ENCODE assay signal across 8 cellular contexts in genomic region chr19:20776083-20777076, GRCh38. TPM values are rescaled to one million over a fixed set of nuclear protein-coding genes. Genes with fewer than 3 reads are reported as not detected.
DNase-seq lines count a peak whose midpoint lies in the region; ATAC-seq and TF ChIP-seq lines count a peak whose summit lies in the region.

TSS of gene ZNF66 (plus strand) at chr19:20776304. CDS start at chr19:20776448, 144 bp downstream.

- H3K36me3 Mint-ChIP-seq in activated naive CD8-positive, alpha-beta T cell treated with anti-CD3 and anti-CD28 coated beads, Interleukin-2, amount 10 ng/mL, durations not matched to agents 7 days and 5 days: peaks cover 34% of the 10 kb centered on the region

- peak; percentile 97 for ATAC-seq in activated naive CD8-positive, alpha-beta T cell treated with anti-CD3 and anti-CD28 coated beads, Interleukin-2, amount 10 ng/mL, durations not matched to agents 7 days and 5 days (ENCODE audit: low read depth)

- H2AFZ ChIP-seq in parathyroid adenoma: peak within 1 kb of the TSS; percentile 85

- peak within 1 kb of the TSS; percentile 68 for H3K4me3 ChIP-seq in MG63
- peak within 1 kb of the TSS; percentile 73 for H3K4me3 ChIP-seq in cardiac muscle cell
- H3K4me3 ChIP-seq in parathyroid adenoma (ENCODE audit: low read depth, low read length): peak within 1 kb of the TSS; percentile 89
- peak within 1 kb of the TSS; percentile 40 to 81 (median 72) for H3K4me3 ChIP-seq in tibial nerve

- peak within 1 kb of the TSS; percentile 69 for H3K9ac ChIP-seq in ES-I3 (ENCODE audit: low read depth, low read length)
- no peak within 1 kb of the TSS for H3K9ac ChIP-seq in parathyroid adenoma

- TF ChIP-seq POLR2A in tibial nerve (IDR thresholded peaks at IDR 0.05): peak; percentile 18 to 28

- peaks cover 14% of the 10 kb centered on the region for H3K9me3 Mint-ChIP-seq in activated naive CD8-positive, alpha-beta T cell treated with anti-CD3 and anti-CD28 coated beads, Interleukin-2, amount 10 ng/mL, durations not matched to agents 7 days and 5 days

- no peaks in the 10 kb centered on the region for H3K79me2 ChIP-seq in parathyroid adenoma

- H3K27me3 ChIP-seq in MG63: no peaks in the 10 kb centered on the region
- H3K27me3 ChIP-seq in cardiac muscle cell: no peaks in the 10 kb centered on the region
- H3K27me3 ChIP-seq in parathyroid adenoma (ENCODE audit: control insufficient read depth, insufficient read depth, low read length): no peaks in the 10 kb centered on the region
- H3K27me3 ChIP-seq in tibial nerve: no peaks in the 10 kb centered on the region

- POLR2A ChIA-PET in activated naive CD8-positive, alpha-beta T cell treated with anti-CD3 and anti-CD28 coated beads, Interleukin-2, amount 10 ng/mL, durations not matched to agents 7 days and 5 days (lab: Charles Lee): interaction anchor here (0.6 to 2.5 kb wide), 30 partner anchors 9 to 1411 kb away, joined by 3 to 29 read pairs (median 4); partner anchors contain the start of genes ZNF100, ZNF253, ZNF257 and ZNF429

- H3K27ac Mint-ChIP-seq in activated naive CD8-positive, alpha-beta T cell treated with anti-CD3 and anti-CD28 coated beads, Interleukin-2, amount 10 ng/mL, durations not matched to agents 7 days and 5 days: peak within 1 kb of the TSS; percentile 98

- peaks cover 5% of the 10 kb centered on the region for H3K4me1 Mint-ChIP-seq in activated naive CD8-positive, alpha-beta T cell treated with anti-CD3 and anti-CD28 coated beads, Interleukin-2, amount 10 ng/mL, durations not matched to agents 7 days and 5 days

- H3K9me3 ChIP-seq in ES-I3 (ENCODE audit: control insufficient read depth, insufficient read depth, low read length): no peaks in the 10 kb centered on the region
- no peaks in the 10 kb centered on the region for H3K9me3 ChIP-seq in MG63
- H3K9me3 ChIP-seq in cardiac muscle cell (ENCODE audit: low read depth): no peaks in the 10 kb centered on the region
- H3K9me3 ChIP-seq in parathyroid adenoma (ENCODE audit: control insufficient read depth, low read length): no peaks in the 10 kb centered on the region
- no peaks in the 10 kb centered on the region for H3K9me3 ChIP-seq in tibial nerve

- H3K4me3 Mint-ChIP-seq in activated naive CD8-positive, alpha-beta T cell treated with anti-CD3 and anti-CD28 coated beads, Interleukin-2, amount 10 ng/mL, durations not matched to agents 7 days and 5 days: peak within 1 kb of the TSS; percentile 97

- H3K4me1 ChIP-seq in ES-I3 (ENCODE audit: insufficient read depth, low read length): no peaks in the 10 kb centered on the region
- peaks cover 3% of the 10 kb centered on the region for H3K4me1 ChIP-seq in cardiac muscle cell (ENCODE audit: low read depth)
- H3K4me1 ChIP-seq in parathyroid adenoma: no peaks in the 10 kb centered on the region
- peaks cover 0 to 6% (median 0%) of the 10 kb centered on the region in 4 donors for H3K4me1 ChIP-seq in tibial nerve

- 2% methylated on average over 39 to 42 of the region's 42 CpGs for WGBS in tibial nerve, 2 donors

- H3K36me3 ChIP-seq in ES-I3 (ENCODE audit: insufficient read depth, low read length) (peaks cover 6% of the 10 kb centered on the region; the same call in 1 of the 2 replicates), MG63 (no peaks in the 10 kb centered on the region), cardiac muscle cell (no peaks in the 10 kb centered on the region), parathyroid adenoma (ENCODE audit: control insufficient read depth, insufficient read depth, low read length) (no peaks in the 10 kb centered on the region), tibial nerve (peaks cover 0 to 15% (median 0%) of the 10 kb centered on the region in 3 donors)

- peak within 1 kb of the TSS; percentile 94 for H3K4me2 ChIP-seq in parathyroid adenoma (ENCODE audit: low read length)

- DNase-seq in H4 (ENCODE audit: low spot score) (peak; percentile 77), MG63 (peak; percentile 89), SKM-1 treated with dmso at 0.1 percent for 144 hours (lab: John Stamatoyannopoulos, UW; ENCODE audit: unreplicated experiment) (peak; percentile 93), cardiac muscle cell (ENCODE audit: low read depth in 1 of 2, low spot score in 1 of 2) (peak; percentile 98 to 99), tibial nerve (ENCODE audit: low spot score in 2 of 2) (peak; percentile 97 to 100)
- peak; percentile 87 for DNase-seq in activated naive CD8-positive, alpha-beta T cell treated with anti-CD3 and anti-CD28 coated beads, Interleukin-2, amount 10 ng/mL, durations not matched to agents 7 days and 5 days

- no peaks in the 10 kb centered on the region for H3K27me3 Mint-ChIP-seq in activated naive CD8-positive, alpha-beta T cell treated with anti-CD3 and anti-CD28 coated beads, Interleukin-2, amount 10 ng/mL, durations not matched to agents 7 days and 5 days

- TF ChIP-seq EP300 in tibial nerve (IDR thresholded peaks at IDR 0.05): peak in 1 of 2 donors; percentile 71

- TF ChIP-seq CTCF in cardiac muscle cell (IDR thresholded peaks at IDR 0.05; ENCODE audit: low read depth, low read length) (no peak), parathyroid adenoma (IDR thresholded peaks at IDR 0.05) (no peak), tibial nerve (IDR thresholded peaks at IDR 0.05) (no peak)

- H3K27ac ChIP-seq in cardiac muscle cell (peak within 1 kb of the TSS; percentile 82), parathyroid adenoma (no peak within 1 kb of the TSS), tibial nerve (peak within 1 kb of the TSS in 3 of 4 donors; percentile 52 to 70 (median 60))

RNA-seq across cellular contexts. Expression of gene ZNF66, which starts in this region (rescaled TPM):
- 0.91 and 2.9 TPM in 2 replicates for total RNA-seq in H4 (2014; rRNA removed; shearing (Covaris generic))
- total RNA-seq in MG63 (2014; rRNA removed; shearing (Covaris generic); ENCODE audit: low replicate concordance): 1.8 and 2.1 TPM in 2 replicates
- 10 to 100 TPM; 15.4 to 16.7 TPM for total RNA-seq in activated naive CD8-positive, alpha-beta T cell treated with anti-CD3 and anti-CD28 coated beads, Interleukin-2, amount 10 ng/mL, durations not matched to agents 7 days and 5 days
- total RNA-seq in cardiac muscle cell (5.0 and 5.5 TPM in 2 replicates), tibial nerve (1 to 10 TPM; 3.5 to 5.0 (median 4.2) TPM)
- 2.2 and 5.7 TPM in 2 replicates for polyA plus RNA-seq in cardiac muscle cell
